ENCODE assay signal across 1 cellular context in the genomic region with DNA sequence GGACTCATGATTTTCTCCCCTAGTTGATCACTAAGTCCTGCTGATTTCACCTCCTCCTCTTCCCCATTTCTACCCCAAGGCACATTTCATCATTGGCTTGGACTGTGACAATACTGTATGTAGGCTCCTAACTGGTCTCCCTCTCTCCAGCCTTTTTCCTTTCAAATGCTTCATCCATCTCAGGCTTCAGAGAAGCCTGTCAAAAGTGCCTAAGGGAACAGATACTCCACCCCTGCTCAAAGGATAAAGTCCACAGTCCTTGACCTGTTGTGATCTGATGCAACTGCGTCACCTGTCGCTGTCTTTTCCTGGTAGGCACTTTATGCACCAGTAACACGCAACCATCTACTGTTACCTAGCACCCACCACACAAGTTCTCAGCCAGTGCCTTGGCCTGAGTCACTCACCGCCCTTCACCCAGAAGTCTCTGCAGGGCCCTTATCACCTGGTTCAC.
TF ChIP-seq lines count a peak whose summit lies in the region.

No MANE protein-coding gene starts in this region.

TF ChIP-seq in HepG2, 621 proteins besides CTCF, POLR2A, EP300 and RAD21 (continued from another document and continues in another):
- TF ChIP-seq, protein P1, sequence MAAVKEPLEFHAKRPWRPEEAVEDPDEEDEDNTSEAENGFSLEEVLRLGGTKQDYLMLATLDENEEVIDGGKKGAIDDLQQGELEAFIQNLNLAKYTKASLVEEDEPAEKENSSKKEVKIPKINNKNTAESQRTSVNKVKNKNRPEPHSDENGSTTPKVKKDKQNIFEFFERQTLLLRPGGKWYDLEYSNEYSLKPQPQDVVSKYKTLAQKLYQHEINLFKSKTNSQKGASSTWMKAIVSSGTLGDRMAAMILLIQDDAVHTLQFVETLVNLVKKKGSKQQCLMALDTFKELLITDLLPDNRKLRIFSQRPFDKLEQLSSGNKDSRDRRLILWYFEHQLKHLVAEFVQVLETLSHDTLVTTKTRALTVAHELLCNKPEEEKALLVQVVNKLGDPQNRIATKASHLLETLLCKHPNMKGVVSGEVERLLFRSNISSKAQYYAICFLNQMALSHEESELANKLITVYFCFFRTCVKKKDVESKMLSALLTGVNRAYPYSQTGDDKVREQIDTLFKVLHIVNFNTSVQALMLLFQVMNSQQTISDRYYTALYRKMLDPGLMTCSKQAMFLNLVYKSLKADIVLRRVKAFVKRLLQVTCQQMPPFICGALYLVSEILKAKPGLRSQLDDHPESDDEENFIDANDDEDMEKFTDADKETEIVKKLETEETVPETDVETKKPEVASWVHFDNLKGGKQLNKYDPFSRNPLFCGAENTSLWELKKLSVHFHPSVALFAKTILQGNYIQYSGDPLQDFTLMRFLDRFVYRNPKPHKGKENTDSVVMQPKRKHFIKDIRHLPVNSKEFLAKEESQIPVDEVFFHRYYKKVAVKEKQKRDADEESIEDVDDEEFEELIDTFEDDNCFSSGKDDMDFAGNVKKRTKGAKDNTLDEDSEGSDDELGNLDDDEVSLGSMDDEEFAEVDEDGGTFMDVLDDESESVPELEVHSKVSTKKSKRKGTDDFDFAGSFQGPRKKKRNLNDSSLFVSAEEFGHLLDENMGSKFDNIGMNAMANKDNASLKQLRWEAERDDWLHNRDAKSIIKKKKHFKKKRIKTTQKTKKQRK (IDR thresholded peaks at IDR 0.05; ENCODE audit: low read length), result no peak
- TF ChIP-seq ZFX (CRISPR knock-in tag; IDR thresholded peaks at IDR 0.05; ENCODE audit: low read depth) (peak; percentile 27; the same call in 1 of the 2 replicates), TEAD3 (CRISPR knock-in tag; optimal IDR thresholded peaks at IDR 0.05; ENCODE audit: borderline replicate concordance) (no peak), HOXD1 (CRISPR knock-in tag; IDR thresholded peaks at IDR 0.05) (no peak), SIN3B (IDR thresholded peaks at IDR 0.05; ENCODE audit: low read length) (no peak), ZFYVE20 (CRISPR knock-in tag; IDR thresholded peaks at IDR 0.05; ENCODE audit: borderline replicate concordance, low read depth) (no peak), DPF2 (CRISPR knock-in tag; IDR thresholded peaks at IDR 0.05; ENCODE audit: borderline replicate concordance, low read depth) (no peak), GATAD2A (CRISPR knock-in tag; IDR thresholded peaks at IDR 0.05) (peak; percentile 89), TCF7L2 (IDR thresholded peaks at IDR 0.05; ENCODE audit: low read depth, low read length) (no peak), ZNF350 (CRISPR knock-in tag; IDR thresholded peaks at IDR 0.05; ENCODE audit: borderline replicate concordance, low read depth) (no peak), ZFP90 (CRISPR knock-in tag; IDR thresholded peaks at IDR 0.05; ENCODE audit: borderline replicate concordance) (no peak), ETV6 (CRISPR knock-in tag; conservative IDR thresholded peaks at IDR 0.05) (no peak), ZFP37 (CRISPR knock-in tag; IDR thresholded peaks at IDR 0.05; ENCODE audit: borderline replicate concordance) (no peak), ZMYM4 (CRISPR knock-in tag; IDR thresholded peaks at IDR 0.05) (peak; percentile 83), CCDC6 (CRISPR knock-in tag; IDR thresholded peaks at IDR 0.05) (no peak), RELA (CRISPR knock-in tag; IDR thresholded peaks at IDR 0.05) (no peak), NKX3-1 (CRISPR knock-in tag; IDR thresholded peaks at IDR 0.05) (no peak), ZNF768 (CRISPR knock-in tag; IDR thresholded peaks at IDR 0.05) (no peak), ZNF790 (CRISPR knock-in tag; IDR thresholded peaks at IDR 0.05; ENCODE audit: borderline replicate concordance) (no peak), CREB1 (IDR thresholded peaks at IDR 0.05) (peak; percentile 72), CREB1 (CRISPR knock-in tag; IDR thresholded peaks at IDR 0.05) (peak; percentile 73), ZIK1 (CRISPR knock-in tag; IDR thresholded peaks at IDR 0.05; ENCODE audit: borderline replicate concordance, low read depth) (no peak), HNRNPL (IDR thresholded peaks at IDR 0.05; ENCODE audit: low read depth, low read length) (no peak), ZNF614 (CRISPR knock-in tag; IDR thresholded peaks at IDR 0.05; ENCODE audit: borderline replicate concordance) (peak; percentile 38; the same call in 1 of the 2 replicates), HDAC2 (CRISPR knock-in tag; IDR thresholded peaks at IDR 0.05) (peak; percentile 69; the same call in 1 of the 2 replicates), ZBTB7B (CRISPR knock-in tag; IDR thresholded peaks at IDR 0.05) (no peak), GLI4 (CRISPR knock-in tag; IDR thresholded peaks at IDR 0.05; ENCODE audit: borderline replicate concordance) (no peak), ZNF24 (IDR thresholded peaks at IDR 0.05) (no peak), PCBP1 (IDR thresholded peaks at IDR 0.05; ENCODE audit: borderline replicate concordance, low read depth, low read length) (no peak), ESRRA (CRISPR knock-in tag; IDR thresholded peaks at IDR 0.05; ENCODE audit: low read depth) (peak; percentile 51; the same call in 1 of the 2 replicates), SALL2 (CRISPR knock-in tag; IDR thresholded peaks at IDR 0.05) (no peak), HNRNPK (IDR thresholded peaks at IDR 0.05; ENCODE audit: low read depth, low read length, poor library complexity, severe bottlenecking) (no peak), CBX5 (CRISPR knock-in tag; IDR thresholded peaks at IDR 0.05; ENCODE audit: borderline replicate concordance) (0 out of 2 replicates have a peak, but pooled peaks have one; percentile 71), TMF1 (CRISPR knock-in tag; IDR thresholded peaks at IDR 0.05; ENCODE audit: low read depth) (no peak), SRF (IDR thresholded peaks at IDR 0.05; ENCODE audit: low read depth, low read length) (no peak)
- TF ChIP-seq, protein P2, sequence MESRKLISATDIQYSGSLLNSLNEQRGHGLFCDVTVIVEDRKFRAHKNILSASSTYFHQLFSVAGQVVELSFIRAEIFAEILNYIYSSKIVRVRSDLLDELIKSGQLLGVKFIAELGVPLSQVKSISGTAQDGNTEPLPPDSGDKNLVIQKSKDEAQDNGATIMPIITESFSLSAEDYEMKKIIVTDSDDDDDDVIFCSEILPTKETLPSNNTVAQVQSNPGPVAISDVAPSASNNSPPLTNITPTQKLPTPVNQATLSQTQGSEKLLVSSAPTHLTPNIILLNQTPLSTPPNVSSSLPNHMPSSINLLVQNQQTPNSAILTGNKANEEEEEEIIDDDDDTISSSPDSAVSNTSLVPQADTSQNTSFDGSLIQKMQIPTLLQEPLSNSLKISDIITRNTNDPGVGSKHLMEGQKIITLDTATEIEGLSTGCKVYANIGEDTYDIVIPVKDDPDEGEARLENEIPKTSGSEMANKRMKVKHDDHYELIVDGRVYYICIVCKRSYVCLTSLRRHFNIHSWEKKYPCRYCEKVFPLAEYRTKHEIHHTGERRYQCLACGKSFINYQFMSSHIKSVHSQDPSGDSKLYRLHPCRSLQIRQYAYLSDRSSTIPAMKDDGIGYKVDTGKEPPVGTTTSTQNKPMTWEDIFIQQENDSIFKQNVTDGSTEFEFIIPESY (CRISPR knock-in tag; IDR thresholded peaks at IDR 0.05), result peak; percentile 46; the same call in 1 of the 2 replicates
- TF ChIP-seq, protein P3, sequence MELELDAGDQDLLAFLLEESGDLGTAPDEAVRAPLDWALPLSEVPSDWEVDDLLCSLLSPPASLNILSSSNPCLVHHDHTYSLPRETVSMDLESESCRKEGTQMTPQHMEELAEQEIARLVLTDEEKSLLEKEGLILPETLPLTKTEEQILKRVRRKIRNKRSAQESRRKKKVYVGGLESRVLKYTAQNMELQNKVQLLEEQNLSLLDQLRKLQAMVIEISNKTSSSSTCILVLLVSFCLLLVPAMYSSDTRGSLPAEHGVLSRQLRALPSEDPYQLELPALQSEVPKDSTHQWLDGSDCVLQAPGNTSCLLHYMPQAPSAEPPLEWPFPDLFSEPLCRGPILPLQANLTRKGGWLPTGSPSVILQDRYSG (CRISPR knock-in tag; IDR thresholded peaks at IDR 0.05), result no peak
- TF ChIP-seq, protein P4, sequence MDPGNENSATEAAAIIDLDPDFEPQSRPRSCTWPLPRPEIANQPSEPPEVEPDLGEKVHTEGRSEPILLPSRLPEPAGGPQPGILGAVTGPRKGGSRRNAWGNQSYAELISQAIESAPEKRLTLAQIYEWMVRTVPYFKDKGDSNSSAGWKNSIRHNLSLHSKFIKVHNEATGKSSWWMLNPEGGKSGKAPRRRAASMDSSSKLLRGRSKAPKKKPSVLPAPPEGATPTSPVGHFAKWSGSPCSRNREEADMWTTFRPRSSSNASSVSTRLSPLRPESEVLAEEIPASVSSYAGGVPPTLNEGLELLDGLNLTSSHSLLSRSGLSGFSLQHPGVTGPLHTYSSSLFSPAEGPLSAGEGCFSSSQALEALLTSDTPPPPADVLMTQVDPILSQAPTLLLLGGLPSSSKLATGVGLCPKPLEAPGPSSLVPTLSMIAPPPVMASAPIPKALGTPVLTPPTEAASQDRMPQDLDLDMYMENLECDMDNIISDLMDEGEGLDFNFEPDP (CRISPR knock-in tag; conservative IDR thresholded peaks at IDR 0.05), result no peak
- TF ChIP-seq, protein P5, sequence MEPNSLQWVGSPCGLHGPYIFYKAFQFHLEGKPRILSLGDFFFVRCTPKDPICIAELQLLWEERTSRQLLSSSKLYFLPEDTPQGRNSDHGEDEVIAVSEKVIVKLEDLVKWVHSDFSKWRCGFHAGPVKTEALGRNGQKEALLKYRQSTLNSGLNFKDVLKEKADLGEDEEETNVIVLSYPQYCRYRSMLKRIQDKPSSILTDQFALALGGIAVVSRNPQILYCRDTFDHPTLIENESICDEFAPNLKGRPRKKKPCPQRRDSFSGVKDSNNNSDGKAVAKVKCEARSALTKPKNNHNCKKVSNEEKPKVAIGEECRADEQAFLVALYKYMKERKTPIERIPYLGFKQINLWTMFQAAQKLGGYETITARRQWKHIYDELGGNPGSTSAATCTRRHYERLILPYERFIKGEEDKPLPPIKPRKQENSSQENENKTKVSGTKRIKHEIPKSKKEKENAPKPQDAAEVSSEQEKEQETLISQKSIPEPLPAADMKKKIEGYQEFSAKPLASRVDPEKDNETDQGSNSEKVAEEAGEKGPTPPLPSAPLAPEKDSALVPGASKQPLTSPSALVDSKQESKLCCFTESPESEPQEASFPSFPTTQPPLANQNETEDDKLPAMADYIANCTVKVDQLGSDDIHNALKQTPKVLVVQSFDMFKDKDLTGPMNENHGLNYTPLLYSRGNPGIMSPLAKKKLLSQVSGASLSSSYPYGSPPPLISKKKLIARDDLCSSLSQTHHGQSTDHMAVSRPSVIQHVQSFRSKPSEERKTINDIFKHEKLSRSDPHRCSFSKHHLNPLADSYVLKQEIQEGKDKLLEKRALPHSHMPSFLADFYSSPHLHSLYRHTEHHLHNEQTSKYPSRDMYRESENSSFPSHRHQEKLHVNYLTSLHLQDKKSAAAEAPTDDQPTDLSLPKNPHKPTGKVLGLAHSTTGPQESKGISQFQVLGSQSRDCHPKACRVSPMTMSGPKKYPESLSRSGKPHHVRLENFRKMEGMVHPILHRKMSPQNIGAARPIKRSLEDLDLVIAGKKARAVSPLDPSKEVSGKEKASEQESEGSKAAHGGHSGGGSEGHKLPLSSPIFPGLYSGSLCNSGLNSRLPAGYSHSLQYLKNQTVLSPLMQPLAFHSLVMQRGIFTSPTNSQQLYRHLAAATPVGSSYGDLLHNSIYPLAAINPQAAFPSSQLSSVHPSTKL (CRISPR knock-in tag; IDR thresholded peaks at IDR 0.05), result peak; percentile 86
- TF ChIP-seq, protein P6, sequence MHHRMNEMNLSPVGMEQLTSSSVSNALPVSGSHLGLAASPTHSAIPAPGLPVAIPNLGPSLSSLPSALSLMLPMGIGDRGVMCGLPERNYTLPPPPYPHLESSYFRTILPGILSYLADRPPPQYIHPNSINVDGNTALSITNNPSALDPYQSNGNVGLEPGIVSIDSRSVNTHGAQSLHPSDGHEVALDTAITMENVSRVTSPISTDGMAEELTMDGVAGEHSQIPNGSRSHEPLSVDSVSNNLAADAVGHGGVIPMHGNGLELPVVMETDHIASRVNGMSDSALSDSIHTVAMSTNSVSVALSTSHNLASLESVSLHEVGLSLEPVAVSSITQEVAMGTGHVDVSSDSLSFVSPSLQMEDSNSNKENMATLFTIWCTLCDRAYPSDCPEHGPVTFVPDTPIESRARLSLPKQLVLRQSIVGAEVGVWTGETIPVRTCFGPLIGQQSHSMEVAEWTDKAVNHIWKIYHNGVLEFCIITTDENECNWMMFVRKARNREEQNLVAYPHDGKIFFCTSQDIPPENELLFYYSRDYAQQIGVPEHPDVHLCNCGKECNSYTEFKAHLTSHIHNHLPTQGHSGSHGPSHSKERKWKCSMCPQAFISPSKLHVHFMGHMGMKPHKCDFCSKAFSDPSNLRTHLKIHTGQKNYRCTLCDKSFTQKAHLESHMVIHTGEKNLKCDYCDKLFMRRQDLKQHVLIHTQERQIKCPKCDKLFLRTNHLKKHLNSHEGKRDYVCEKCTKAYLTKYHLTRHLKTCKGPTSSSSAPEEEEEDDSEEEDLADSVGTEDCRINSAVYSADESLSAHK (CRISPR knock-in tag; IDR thresholded peaks at IDR 0.05; ENCODE audit: borderline replicate concordance), result no peak
- TF ChIP-seq, protein P7, sequence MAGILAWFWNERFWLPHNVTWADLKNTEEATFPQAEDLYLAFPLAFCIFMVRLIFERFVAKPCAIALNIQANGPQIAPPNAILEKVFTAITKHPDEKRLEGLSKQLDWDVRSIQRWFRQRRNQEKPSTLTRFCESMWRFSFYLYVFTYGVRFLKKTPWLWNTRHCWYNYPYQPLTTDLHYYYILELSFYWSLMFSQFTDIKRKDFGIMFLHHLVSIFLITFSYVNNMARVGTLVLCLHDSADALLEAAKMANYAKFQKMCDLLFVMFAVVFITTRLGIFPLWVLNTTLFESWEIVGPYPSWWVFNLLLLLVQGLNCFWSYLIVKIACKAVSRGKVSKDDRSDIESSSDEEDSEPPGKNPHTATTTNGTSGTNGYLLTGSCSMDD (CRISPR knock-in tag; IDR thresholded peaks at IDR 0.05), result no peak
- TF ChIP-seq, protein P8, sequence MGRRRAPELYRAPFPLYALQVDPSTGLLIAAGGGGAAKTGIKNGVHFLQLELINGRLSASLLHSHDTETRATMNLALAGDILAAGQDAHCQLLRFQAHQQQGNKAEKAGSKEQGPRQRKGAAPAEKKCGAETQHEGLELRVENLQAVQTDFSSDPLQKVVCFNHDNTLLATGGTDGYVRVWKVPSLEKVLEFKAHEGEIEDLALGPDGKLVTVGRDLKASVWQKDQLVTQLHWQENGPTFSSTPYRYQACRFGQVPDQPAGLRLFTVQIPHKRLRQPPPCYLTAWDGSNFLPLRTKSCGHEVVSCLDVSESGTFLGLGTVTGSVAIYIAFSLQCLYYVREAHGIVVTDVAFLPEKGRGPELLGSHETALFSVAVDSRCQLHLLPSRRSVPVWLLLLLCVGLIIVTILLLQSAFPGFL (CRISPR knock-in tag; IDR thresholded peaks at IDR 0.05), result no peak
- TF ChIP-seq, protein P9, sequence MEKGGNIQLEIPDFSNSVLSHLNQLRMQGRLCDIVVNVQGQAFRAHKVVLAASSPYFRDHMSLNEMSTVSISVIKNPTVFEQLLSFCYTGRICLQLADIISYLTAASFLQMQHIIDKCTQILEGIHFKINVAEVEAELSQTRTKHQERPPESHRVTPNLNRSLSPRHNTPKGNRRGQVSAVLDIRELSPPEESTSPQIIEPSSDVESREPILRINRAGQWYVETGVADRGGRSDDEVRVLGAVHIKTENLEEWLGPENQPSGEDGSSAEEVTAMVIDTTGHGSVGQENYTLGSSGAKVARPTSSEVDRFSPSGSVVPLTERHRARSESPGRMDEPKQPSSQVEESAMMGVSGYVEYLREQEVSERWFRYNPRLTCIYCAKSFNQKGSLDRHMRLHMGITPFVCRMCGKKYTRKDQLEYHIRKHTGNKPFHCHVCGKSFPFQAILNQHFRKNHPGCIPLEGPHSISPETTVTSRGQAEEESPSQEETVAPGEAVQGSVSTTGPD (CRISPR knock-in tag; IDR thresholded peaks at IDR 0.05), result no peak
- TF ChIP-seq, protein P10, sequence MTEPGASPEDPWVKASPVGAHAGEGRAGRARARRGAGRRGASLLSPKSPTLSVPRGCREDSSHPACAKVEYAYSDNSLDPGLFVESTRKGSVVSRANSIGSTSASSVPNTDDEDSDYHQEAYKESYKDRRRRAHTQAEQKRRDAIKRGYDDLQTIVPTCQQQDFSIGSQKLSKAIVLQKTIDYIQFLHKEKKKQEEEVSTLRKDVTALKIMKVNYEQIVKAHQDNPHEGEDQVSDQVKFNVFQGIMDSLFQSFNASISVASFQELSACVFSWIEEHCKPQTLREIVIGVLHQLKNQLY (CRISPR knock-in tag; IDR thresholded peaks at IDR 0.05), result 0 out of 2 replicates have a peak, but pooled peaks have one; percentile 47
